21 cellular contexts compared by ENCODE assay signal in the genomic region with DNA sequence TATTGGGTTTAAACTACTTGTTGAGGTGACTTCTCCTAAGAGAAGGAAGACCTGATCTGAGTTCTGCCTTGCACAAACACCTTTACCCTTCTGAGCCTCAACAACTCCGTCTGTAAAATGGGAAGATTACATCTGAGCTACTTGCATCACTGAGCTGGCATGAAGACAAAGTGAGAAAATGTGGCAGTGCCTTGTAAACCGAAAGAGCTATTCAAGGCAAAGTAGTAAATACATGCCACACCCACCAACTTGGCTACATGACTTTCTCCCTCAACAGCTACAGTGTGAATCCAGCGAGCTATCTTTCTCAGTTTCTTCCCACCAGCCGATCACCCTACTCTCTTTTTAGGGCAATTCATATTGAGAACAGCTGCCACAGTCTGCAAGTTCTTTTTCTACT.
"Had no signal": no experiment of that assay in that cellular context is flagged by ENCODE, and none has a peak within 500 bp of the region (broad histone marks: within the 10 kb centered on the region; RNA-seq: fewer than 3 reads in every experiment).

No MANE protein-coding gene starts in this region.

- H3K36me3 ChIP-seq: SJCRH30 had no signal

- H3K9me3 ChIP-seq: SJCRH30 had no signal

- H3K27me3 ChIP-seq: SJCRH30 had no signal

- H3K4me3 ChIP-seq: SJCRH30 had no signal

- ATAC-seq: Panc1, PC-3, Right ventricle myocardium inferior, SK-N-SH treated with all-trans-retinoic acid at 6 μM for 48 hours had no signal

- DNase-seq: Karpas-422; KG1; MV-4-11; NCI-H1048; NCI-H1105; NCI-H1417; NCI-H1436 treated with DMSO at 0.1 percent for 48 hours; NCI-H1694; NCI-H187 treated with DMSO at 0.1 percent for 48 hours; NCI-H2029 treated with DMSO at 0.1 percent for 48 hours; NCI-H2227 treated with DMSO at 0.1 percent for 48 hours; NCI-H524 treated with DMSO at 0.1 percent for 48 hours; NCI-H69; NCI-H774; NK-92 treated with Interleukin-12 subunit alpha and Interleukin-12 subunit beta, amount 100 ng/mL, for 24 hours; PC-3; SHP77 treated with DMSO at 0.1 percent for 48 hours; SJCRH30 had no signal

- H3K27ac ChIP-seq: SJCRH30 had no signal
